In genomic region chr10:103382769-103383168, GRCh38 we compare ENCODE assay signal across 19 cellular contexts.
"Had no signal": no experiment of that assay in that cellular context is flagged by ENCODE, and none has a peak within 500 bp of the region (broad histone marks: within the 10 kb centered on the region; RNA-seq: fewer than 3 reads in every experiment).

No MANE protein-coding gene starts in this region.

- H3K4me3 ChIP-seq: cardiac muscle cell, lung, tibial artery had no signal

- H3K27ac Mint-ChIP-seq: activated naive CD8-positive, alpha-beta T cell; activated T-helper 1 cell treated with anti-CD3 and anti-CD28 coated beads, Interleukin-12 subunit alpha, Interleukin-12 subunit beta, Interleukin-2, Interleukin-4 antibody, amounts not matched to agents 30 ng/mL and 10 ng/mL and 1 ng/mL, durations not matched to agents 14 hours and 24 hours and 36 hours; effector memory CD8-positive, alpha-beta T cell had no signal

- H3K9me3 ChIP-seq: tibial artery had no signal

- FAIRE-seq: keratinocyte had no signal

- H3K9me3 Mint-ChIP-seq: activated T-helper 1 cell treated with anti-CD3 and anti-CD28 coated beads, Interleukin-12 subunit alpha, Interleukin-12 subunit beta, Interleukin-2, Interleukin-4 antibody, amounts not matched to agents 30 ng/mL and 10 ng/mL and 1 ng/mL, durations not matched to agents 14 hours and 24 hours and 36 hours; effector memory CD8-positive, alpha-beta T cell had no signal

- H3K27me3 Mint-ChIP-seq: activated naive CD8-positive, alpha-beta T cell; effector memory CD8-positive, alpha-beta T cell had no signal

- ATAC-seq: effector memory CD8-positive, alpha-beta T cell; foreskin keratinocyte; stimulated activated naive CD8-positive, alpha-beta T cell treated with anti-CD3 and anti-CD28 coated beads, Interleukin-15, Interleukin-2, amounts not matched to agents 100 U/mL and 50 U/mL, for 24 hours had no signal

- H3K27ac ChIP-seq: cardiac muscle cell, epithelial cell of prostate, foreskin keratinocyte, tibial artery, VCaP had no signal

- DNase-seq: activated CD4-positive, alpha-beta T cell treated with anti-CD3 and anti-CD28 coated beads, Interleukin-2, amount 50 U/mL, for 4 hours; activated T-cell treated with anti-CD3 and anti-CD28 coated beads for 4 hours; amygdala; effector memory CD8-positive, alpha-beta T cell; foreskin keratinocyte; midbrain; retina; stimulated activated CD8-positive, alpha-beta memory T cell treated with anti-CD3 and anti-CD28 coated beads, Interleukin-4, amount 100 ng/mL, for 48 hours; stimulated activated naive CD8-positive, alpha-beta T cell treated with anti-CD3 and anti-CD28 coated beads, Interleukin-15, Interleukin-2, amounts not matched to agents 100 U/mL and 50 U/mL, for 24 hours; substantia nigra; T-helper 2 cell; tibial artery had no signal

- H3K4me3 Mint-ChIP-seq: activated naive CD8-positive, alpha-beta T cell; activated T-helper 1 cell treated with anti-CD3 and anti-CD28 coated beads, Interleukin-12 subunit alpha, Interleukin-12 subunit beta, Interleukin-2, Interleukin-4 antibody, amounts not matched to agents 30 ng/mL and 10 ng/mL and 1 ng/mL, durations not matched to agents 14 hours and 24 hours and 36 hours; effector memory CD8-positive, alpha-beta T cell had no signal

- H3K27me3 ChIP-seq: cardiac muscle cell, foreskin keratinocyte, tibial artery had no signal

- H3K4me1 ChIP-seq: foreskin keratinocyte, tibial artery had no signal
